14 cellular contexts compared by ENCODE assay signal in the genomic region with DNA sequence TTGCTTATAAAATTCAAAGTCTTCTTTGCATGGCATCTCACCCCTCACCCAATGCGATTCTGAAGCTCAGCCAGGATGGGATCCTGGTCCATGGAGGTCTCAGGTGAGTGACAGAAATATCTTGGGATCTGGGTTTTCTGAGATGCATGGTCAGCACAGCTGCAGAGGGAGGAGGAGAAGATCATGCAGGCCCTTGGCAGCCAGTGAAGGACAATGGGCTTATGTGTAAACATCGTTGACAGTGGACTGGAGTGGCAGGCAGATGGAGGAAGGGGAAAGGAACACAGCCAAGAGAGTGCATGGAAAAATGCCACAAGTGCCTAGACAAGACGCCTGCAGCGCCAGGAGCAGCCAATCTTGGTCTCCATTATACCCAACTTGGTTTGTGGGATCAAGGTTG.
A peak's percentile ranks its signal among the peaks of the same experiment; 100 is the strongest.
DNase-seq lines count a peak whose midpoint lies in the region; ATAC-seq, FAIRE-seq and TF ChIP-seq lines count a peak whose summit lies in the region.
"Had no signal": no experiment of that assay in that cellular context is flagged by ENCODE, and none has a peak within 500 bp of the region (broad histone marks: within the 10 kb centered on the region; RNA-seq: fewer than 3 reads in every experiment).

No MANE protein-coding gene starts in this region.

- no peak overlapping the region for H3K23ac ChIP-seq in H1 (ENCODE audit: insufficient read length)

- no peak overlapping the region for H3K4me3 ChIP-seq in H1 (ENCODE audit: extremely low read depth in 1 of 4, insufficient read depth in 2 of 4, low read depth in 3 of 4, low read length in 4 of 4)
- H3K4me3 ChIP-seq in HAP-1, result no peak overlapping the region

- H3K27ac Mint-ChIP-seq in osteocyte (ENCODE audit: unreplicated experiment), result no peak overlapping the region
- H3K27ac Mint-ChIP-seq in stimulated activated naive CD8-positive, alpha-beta T cell treated with anti-CD3 and anti-CD28 coated beads, Interleukin-15, amount 100 ng/mL, for 72 hours, result no peak overlapping the region
- H3K27ac Mint-ChIP-seq: CD8-positive, alpha-beta T cell had no signal

- no peaks in the 10 kb centered on the region for H3K23me2 ChIP-seq in H1 (ENCODE audit: low read depth, low read length)

- TF ChIP-seq POLR2A in H1 (IDR thresholded peaks at IDR 0.05; ENCODE audit: control extremely low read depth in 1 of 2, low read depth in 2 of 2, low read length in 2 of 2), result no peak

- H2BK120ac ChIP-seq in H1 (replicated peaks; ENCODE audit: low read depth, low read length), result no peak overlapping the region

- CTCF ChIA-PET in H1 (lab: Charles Lee; ENCODE audit: partially characterized antibody), result interaction anchor here (0.6 to 2.9 kb wide), 4 partner anchors 11 to 680 kb away, joined by 4 to 8 read pairs (median 5); no protein-coding TSS in a partner anchor

- no peaks in the 10 kb centered on the region for H3K36me3 Mint-ChIP-seq in osteocyte (ENCODE audit: unreplicated experiment)
- H3K36me3 Mint-ChIP-seq: CD8-positive, alpha-beta T cell had no signal

- H3K4me1 Mint-ChIP-seq in osteocyte (ENCODE audit: unreplicated experiment), result no peaks in the 10 kb centered on the region
- H3K4me1 Mint-ChIP-seq in stimulated activated naive CD8-positive, alpha-beta T cell treated with anti-CD3 and anti-CD28 coated beads, Interleukin-15, amount 100 ng/mL, for 72 hours, result peaks cover 6% of the 10 kb centered on the region

- H3K27me3 ChIP-seq in H1 (replicated peaks in 1 of 4; ENCODE audit: control insufficient read depth in 3 of 4, extremely low read depth in 1 of 4, insufficient read depth in 3 of 4, low read length in 3 of 4) (no peaks in the 10 kb centered on the region), HAP-1 (ENCODE audit: low read depth) (no peaks in the 10 kb centered on the region)
- H3K27me3 ChIP-seq: BE2C had no signal

- H2AFZ ChIP-seq in H1 (ENCODE audit: low read length), result 0 out of 2 replicates have a peak overlapping the region, but pooled peaks have one; percentile 69

- H3K4ac ChIP-seq in H1 (replicated peaks; ENCODE audit: insufficient read length, low read depth, low read length), result no peak overlapping the region

- in situ Hi-C loops in HAP-1 (cut with MboI; ENCODE audit: low sequenced_read_pairs), result no loop called here

- no peak overlapping the region for H2AK5ac ChIP-seq in H1 (ENCODE audit: low read depth, low read length)

- no peaks in the 10 kb centered on the region for H3K79me2 ChIP-seq in H1 (ENCODE audit: control insufficient read depth in 1 of 2, insufficient read depth in 2 of 2, low read length in 2 of 2)

- H3K9ac ChIP-seq in H1 (replicated peaks in 1 of 4; ENCODE audit: extremely low read depth in 1 of 4, low read depth in 3 of 4, low read length in 3 of 4), result no peak overlapping the region

- no peak overlapping the region for H2BK12ac ChIP-seq in H1 (ENCODE audit: low read depth, low read length)

- H3K9me3 ChIP-seq in H1 (ENCODE audit: insufficient read depth in 2 of 2, low read depth in 1 of 2, low read length in 1 of 2), result no peaks in the 10 kb centered on the region
- H3K9me3 ChIP-seq in HAP-1, result no peaks in the 10 kb centered on the region
- H3K9me3 ChIP-seq: BE2C, Caco-2 had no signal

- peaks cover 7% of the 10 kb centered on the region for H3K9me3 Mint-ChIP-seq in osteocyte (ENCODE audit: unreplicated experiment)
- H3K9me3 Mint-ChIP-seq in stimulated activated naive CD8-positive, alpha-beta T cell treated with anti-CD3 and anti-CD28 coated beads, Interleukin-15, amount 100 ng/mL, for 72 hours, result no peaks in the 10 kb centered on the region
- H3K9me3 Mint-ChIP-seq: CD8-positive, alpha-beta T cell had no signal

- no peak overlapping the region for H4K8ac ChIP-seq in H1 (ENCODE audit: extremely low read depth, insufficient read depth, low read length)

- no peaks in the 10 kb centered on the region for H3K27me3 Mint-ChIP-seq in osteocyte (ENCODE audit: unreplicated experiment)
- peaks cover 75% of the 10 kb centered on the region for H3K27me3 Mint-ChIP-seq in stimulated activated naive CD8-positive, alpha-beta T cell treated with anti-CD3 and anti-CD28 coated beads, Interleukin-15, amount 100 ng/mL, for 72 hours

- H3K36me3 ChIP-seq in H1 (ENCODE audit: control insufficient read depth in 2 of 4, insufficient read depth in 4 of 4, low read length in 3 of 4) (no peaks in the 10 kb centered on the region), HAP-1 (replicated peaks) (no peaks in the 10 kb centered on the region)
- H3K36me3 ChIP-seq: BE2C had no signal

- H3K79me1 ChIP-seq in H1 (ENCODE audit: low read depth, low read length), result no peaks in the 10 kb centered on the region

- H4K5ac ChIP-seq in H1 (ENCODE audit: insufficient read length, low read depth, low read length), result no peak overlapping the region

- no peak for TF ChIP-seq EP300 in H1 (IDR thresholded peaks at IDR 0.05; ENCODE audit: borderline replicate concordance in 1 of 2, low read depth in 2 of 2, low read length in 2 of 2)

- H2BK5ac ChIP-seq in H1 (ENCODE audit: low read depth, low read length), result no peak overlapping the region

- H3K4me1 ChIP-seq in H1 (replicated peaks in 1 of 4; ENCODE audit: control insufficient read depth in 3 of 4, insufficient read depth in 4 of 4, low read length in 3 of 4), result no peaks in the 10 kb centered on the region
- H3K4me1 ChIP-seq in HAP-1, result no peaks in the 10 kb centered on the region
- H3K4me1 ChIP-seq: Caco-2 had no signal

- H4K20me1 ChIP-seq in H1 (replicated peaks in 1 of 2; ENCODE audit: control insufficient read depth in 1 of 2, insufficient read depth in 2 of 2, low read length in 2 of 2), result no peaks in the 10 kb centered on the region

- H3K4me2 ChIP-seq in H1 (ENCODE audit: insufficient read depth in 1 of 2, low read depth in 2 of 2, low read length in 2 of 2), result no peak overlapping the region

- DNase-seq in NCI-H748 (lab: John Stamatoyannopoulos, UW; ENCODE audit: unreplicated experiment) (peak; percentile 10), NCI-H748 treated with DMSO at 0.1 percent for 48 hours (lab: John Stamatoyannopoulos, UW) (no peak), H1 (ENCODE audit: low read depth in 1 of 2, low spot score in 2 of 2) (no peak), osteocyte (ENCODE audit: extremely low spot score, unreplicated experiment) (peak; percentile 40), HAP-1 (ENCODE audit: low spot score in 2 of 2) (no peak), DMS53 treated with DMSO at 0.1 percent for 48 hours (lab: John Stamatoyannopoulos, UW; ENCODE audit: unreplicated experiment) (no peak)
- no peak for DNase-seq in stimulated activated naive CD8-positive, alpha-beta T cell treated with anti-CD3 and anti-CD28 coated beads, Interleukin-15, amount 100 ng/mL, for 72 hours
- DNase-seq: BE2C; Caco-2; CD8-positive, alpha-beta T cell; IMR-90 had no signal

- no peak overlapping the region for H3K4me3 Mint-ChIP-seq in osteocyte (ENCODE audit: unreplicated experiment)
- no peak overlapping the region for H3K4me3 Mint-ChIP-seq in stimulated activated naive CD8-positive, alpha-beta T cell treated with anti-CD3 and anti-CD28 coated beads, Interleukin-15, amount 100 ng/mL, for 72 hours
- H3K4me3 Mint-ChIP-seq: CD8-positive, alpha-beta T cell had no signal

- no peak overlapping the region for H3K14ac ChIP-seq in H1 (ENCODE audit: insufficient read length)

- TF ChIP-seq RAD21 in H1 (IDR thresholded peaks at IDR 0.05 in 1 of 2, conservative IDR thresholded peaks at IDR 0.05 in 1 of 2; ENCODE audit: low read depth in 2 of 2, low read length in 2 of 2), result no peak

- no peak overlapping the region for H3K18ac ChIP-seq in H1 (ENCODE audit: extremely low read depth, low read length)

- POLR2A ChIA-PET in H1 (lab: Charles Lee; ENCODE audit: partially characterized antibody), result no interaction called here

- no peak overlapping the region for H4K91ac ChIP-seq in H1 (replicated peaks; ENCODE audit: insufficient read length, low read length)

- no peak overlapping the region for H3K56ac ChIP-seq in H1 (replicated peaks; ENCODE audit: insufficient read length, low read depth, low read length)

- H2BK15ac ChIP-seq in H1 (ENCODE audit: low read length), result no peak overlapping the region

- no peak for TF ChIP-seq CTCF in H1 (IDR thresholded peaks at IDR 0.05; ENCODE audit: control extremely low read depth in 1 of 3, insufficient read depth in 1 of 3, low read depth in 1 of 3, low read length in 3 of 3)
- no peak for TF ChIP-seq CTCF in osteocyte (IDR thresholded peaks at IDR 0.05)

- 99% methylated on average over 4 of the region's 4 CpGs; no CpG with 5 or more reads in 1 of the 2 experiments for WGBS in H1 (ENCODE audit: extremely low coverage in 1 of 2, insufficient coverage in 1 of 2, insufficient read length in 1 of 2, insufficient replicate concordance in 2 of 2, low coverage in 1 of 2, low lambda C conversion rate in 2 of 2, missing lambda C conversion rate in 1 of 2), 2 experiments

- no peak for FAIRE-seq in H1 (lab: Jason Lieb, UNC)
- FAIRE-seq: A204.1 had no signal

- no peak for ATAC-seq in stimulated activated naive CD8-positive, alpha-beta T cell treated with anti-CD3 and anti-CD28 coated beads, Interleukin-15, amount 100 ng/mL, for 72 hours
- ATAC-seq: CD8-positive, alpha-beta T cell; HCT116 had no signal

- no peak overlapping the region for H3K27ac ChIP-seq in H1 (ENCODE audit: low read depth, low read length)
- H3K27ac ChIP-seq: C4-2B had no signal

- H2BK20ac ChIP-seq in H1 (ENCODE audit: low read length), result no peak overlapping the region

TF ChIP-seq in H1, 55 proteins besides CTCF, POLR2A, EP300 and RAD21:
- TF ChIP-seq, protein P1, sequence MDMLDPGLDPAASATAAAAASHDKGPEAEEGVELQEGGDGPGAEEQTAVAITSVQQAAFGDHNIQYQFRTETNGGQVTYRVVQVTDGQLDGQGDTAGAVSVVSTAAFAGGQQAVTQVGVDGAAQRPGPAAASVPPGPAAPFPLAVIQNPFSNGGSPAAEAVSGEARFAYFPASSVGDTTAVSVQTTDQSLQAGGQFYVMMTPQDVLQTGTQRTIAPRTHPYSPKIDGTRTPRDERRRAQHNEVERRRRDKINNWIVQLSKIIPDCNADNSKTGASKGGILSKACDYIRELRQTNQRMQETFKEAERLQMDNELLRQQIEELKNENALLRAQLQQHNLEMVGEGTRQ (IDR thresholded peaks at IDR 0.05; ENCODE audit: low read length), result no peak
- TF ChIP-seq RFX5 (IDR thresholded peaks at IDR 0.05; ENCODE audit: borderline replicate concordance, low read depth, low read length), result no peak
- no peak for TF ChIP-seq NANOG (IDR thresholded peaks at IDR 0.05; ENCODE audit: insufficient read depth, low read depth, low read length, poor library complexity, severe bottlenecking)
- no peak for TF ChIP-seq SUZ12 (IDR thresholded peaks at IDR 0.05; ENCODE audit: low read length)
- TF ChIP-seq YY1 (IDR thresholded peaks at IDR 0.05; ENCODE audit: low read depth, low read length), result no peak
- no peak for TF ChIP-seq SP1 (IDR thresholded peaks at IDR 0.05; ENCODE audit: low read depth, low read length)
- no peak for TF ChIP-seq SP2 (IDR thresholded peaks at IDR 0.05; ENCODE audit: low read length)

Comparison
In these comparisons a context has a peak if more than half of its experiments do, and no peak if none do; other contexts are left out.
1. DNase-seq: peak in NCI-H748 (single experiment) and osteocyte (single experiment); none in NCI-H748 treated with DMSO at 0.1 percent for 48 hours (single experiment), H1 (0 of 2), HAP-1 (0 of 2), stimulated activated naive CD8-positive, alpha-beta T cell treated with anti-CD3 and anti-CD28 coated beads, Interleukin-15, amount 100 ng/mL, for 72 hours (0 of 2) and DMS53 treated with DMSO at 0.1 percent for 48 hours (single experiment).